ENCODE assay signal across 1 cellular context in genomic region chr17:80277751-80278671, GRCh38.
TF ChIP-seq lines count a peak whose summit lies in the region.

No MANE protein-coding gene starts in this region.

TF ChIP-seq in GM12878, 131 proteins besides CTCF, POLR2A, EP300 and RAD21 (continued from another document):
- TF ChIP-seq SP1 (IDR thresholded peaks at IDR 0.05; ENCODE audit: low read depth, low read length), result no peak
- TF ChIP-seq USF1 (IDR thresholded peaks at IDR 0.05; ENCODE audit: borderline replicate concordance, extremely low read length, insufficient read depth, low read depth, low read length), result no peak
- no peak for TF ChIP-seq SRF (IDR thresholded peaks at IDR 0.05; ENCODE audit: low read depth in 2 of 2, low read length in 2 of 2)
